ENCODE assay signal across 8 cellular contexts in genomic region chr12:1797011-1797901, GRCh38. TPM values are rescaled to one million over a fixed set of nuclear protein-coding genes. Genes with fewer than 3 reads are reported as not detected.
DNase-seq lines count a peak whose midpoint lies in the region; ATAC-seq, FAIRE-seq and TF ChIP-seq lines count a peak whose summit lies in the region.

No MANE protein-coding gene starts in this region.

- intact Hi-C loops in heart left ventricle (cut with DNase I), result loop anchor here in 9 of 10 donors (2.0 to 10.0 kb wide), 11 partner anchors 142 to 988 kb away; partner anchors contain the start of gene CACNA1C (in 1 of the 9)
- intact Hi-C loops in spleen (cut with DNase I; ENCODE audit: low total_unique reads), result loop anchor here (5.0 to 10.0 kb wide), 2 partner anchors 145 to 238 kb away; no protein-coding TSS in a partner anchor

- peak in 3 of 4 donors; percentile 32 to 43 (median 41) for ATAC-seq in heart left ventricle

- H3K27me3 ChIP-seq in heart left ventricle (no peaks in the 10 kb centered on the region), spleen (replicated peaks in 1 of 7) (no peaks in the 10 kb centered on the region)

- WGBS in heart left ventricle, 4 donors, result 41 to 57% (median 50%) methylated on average over 36 to 71 of the region's 71 CpGs
- WGBS in spleen, 5 donors, result 10 to 21% (median 14%) methylated on average over 33 to 71 of the region's 71 CpGs

- TF ChIP-seq POLR2A in GM18526 (IDR thresholded peaks at IDR 0.05; ENCODE audit: extremely low read depth, insufficient read length) (peak; percentile 45), heart left ventricle (IDR thresholded peaks at IDR 0.05) (peak in 1 of 2 donors; percentile 35), spleen (IDR thresholded peaks at IDR 0.05) (no peak)

- H3K4me3 ChIP-seq in heart left ventricle (peak overlapping the region; percentile 47 to 79 (median 64)), spleen (peak overlapping the region; percentile 63 to 94 (median 70))

- no peaks in the 10 kb centered on the region for H3K9me3 ChIP-seq in KOPT-K1 (ENCODE audit: insufficient read depth, low read length, poor library complexity, severe bottlenecking)
- H3K9me3 ChIP-seq in heart left ventricle, result no peaks in the 10 kb centered on the region
- H3K9me3 ChIP-seq in spleen, result no peaks in the 10 kb centered on the region

- no peaks in the 10 kb centered on the region for H3K36me3 ChIP-seq in KOPT-K1 (ENCODE audit: insufficient read depth, low read length)
- no peaks in the 10 kb centered on the region for H3K36me3 ChIP-seq in heart left ventricle
- H3K36me3 ChIP-seq in spleen, result no peaks in the 10 kb centered on the region

- H3K4me1 ChIP-seq in heart left ventricle (peaks cover 8 to 39% (median 21%) of the 10 kb centered on the region in 12 donors), spleen (peaks cover 9 to 52% (median 18%) of the 10 kb centered on the region in 6 donors)

- peak overlapping the region; percentile 91 for H3K27ac ChIP-seq in KOPT-K1 (ENCODE audit: low read depth, low read length, poor library complexity, severe bottlenecking)
- peak overlapping the region; percentile 23 to 95 (median 84) for H3K27ac ChIP-seq in heart left ventricle
- H3K27ac ChIP-seq in spleen, result peak overlapping the region; percentile 89 to 99 (median 94)

- no peak for FAIRE-seq in HTR-8/SVneo (lab: Jason Lieb, UNC)

- TF ChIP-seq CTCF in heart left ventricle (IDR thresholded peaks at IDR 0.05), result no peak
- TF ChIP-seq CTCF in spleen (IDR thresholded peaks at IDR 0.05 in 8 of 11, conservative IDR thresholded peaks at IDR 0.05 in 3 of 11), result peak in 2 of 11 experiments; percentile 2 to 10

- peak; percentile 53 for DNase-seq in activated T-helper 9 cell treated with anti-CD3 and anti-CD28 coated beads, Interleukin-2, amount 50 U/mL, for 16 hours (ENCODE audit: low read depth)
- DNase-seq in heart left ventricle, result peak; percentile 65 to 89 (median 74)
- DNase-seq in spleen, result peak; percentile 95
- DNase-seq in SKM-1 treated with dmso at 0.1 percent for 144 hours (lab: John Stamatoyannopoulos, UW; ENCODE audit: unreplicated experiment), result no peak
- DNase-seq in NCI-H2081 (lab: John Stamatoyannopoulos, UW), result no peak
- no peak for DNase-seq in HTR-8/SVneo (ENCODE audit: insufficient read length, low spot score)

RNA-seq across cellular contexts. Expression of gene LRTM2, which starts 23.1 kb away (rescaled TPM):
- total RNA-seq in heart left ventricle, result not detected
- polyA plus RNA-seq in heart left ventricle, result not detected
- under 1 TPM in 1 of 7 donors, not detected in 6; 0.12 TPM for total RNA-seq in spleen
- not detected for polyA plus RNA-seq in spleen

Comparison
In these comparisons a context has a peak if more than half of its experiments do, and no peak if none do; other contexts are left out.
1. DNase-seq: peak in activated T-helper 9 cell treated with anti-CD3 and anti-CD28 coated beads, Interleukin-2, amount 50 U/mL, for 16 hours (single experiment), heart left ventricle (5 of 5) and spleen (single experiment); none in SKM-1 treated with dmso at 0.1 percent for 144 hours (single experiment), NCI-H2081 (0 of 2) and HTR-8/SVneo (single experiment).
2. Peak in every context shown above with its lines, with median percentiles within 50 percentile points of each other: H3K27ac ChIP-seq.